In genomic region chr3:48686538-48687219, GRCh38 we compare ENCODE assay signal across 2 cellular contexts.
TF ChIP-seq lines count a peak whose summit lies in the region.

No MANE protein-coding gene starts in this region.

TF ChIP-seq in HEK293T, 16 proteins besides CTCF, POLR2A, EP300 and RAD21:
- no peak for TF ChIP-seq FOXA1 (IDR thresholded peaks at IDR 0.05)
- peak; percentile 88; the same call in 1 of the 2 replicates for TF ChIP-seq ZNF384 (IDR thresholded peaks at IDR 0.05)

TF ChIP-seq in K562, 482 proteins besides CTCF, POLR2A, EP300 and RAD21:
- TF ChIP-seq MECOM (CRISPR knock-in tag; IDR thresholded peaks at IDR 0.05): no peak
- no peak for TF ChIP-seq NR3C1 (CRISPR knock-in tag; IDR thresholded peaks at IDR 0.05)
- no peak for TF ChIP-seq ZFP36 (IDR thresholded peaks at IDR 0.05; ENCODE audit: low read depth, low read length, partially characterized antibody)
- TF ChIP-seq, protein P1, sequence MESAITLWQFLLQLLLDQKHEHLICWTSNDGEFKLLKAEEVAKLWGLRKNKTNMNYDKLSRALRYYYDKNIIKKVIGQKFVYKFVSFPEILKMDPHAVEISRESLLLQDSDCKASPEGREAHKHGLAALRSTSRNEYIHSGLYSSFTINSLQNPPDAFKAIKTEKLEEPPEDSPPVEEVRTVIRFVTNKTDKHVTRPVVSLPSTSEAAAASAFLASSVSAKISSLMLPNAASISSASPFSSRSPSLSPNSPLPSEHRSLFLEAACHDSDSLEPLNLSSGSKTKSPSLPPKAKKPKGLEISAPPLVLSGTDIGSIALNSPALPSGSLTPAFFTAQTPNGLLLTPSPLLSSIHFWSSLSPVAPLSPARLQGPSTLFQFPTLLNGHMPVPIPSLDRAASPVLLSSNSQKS (CRISPR knock-in tag; IDR thresholded peaks at IDR 0.05): no peak
- TF ChIP-seq ELF4 (CRISPR knock-in tag; IDR thresholded peaks at IDR 0.05): no peak
- TF ChIP-seq MTF1 (CRISPR knock-in tag; IDR thresholded peaks at IDR 0.05; ENCODE audit: borderline replicate concordance): no peak
- TF ChIP-seq RB1 (IDR thresholded peaks at IDR 0.05; ENCODE audit: low read depth): no peak
- TF ChIP-seq NR4A1 (CRISPR knock-in tag; IDR thresholded peaks at IDR 0.05): no peak
- no peak for TF ChIP-seq NR4A1 (tag; IDR thresholded peaks at IDR 0.05)
- TF ChIP-seq TFAM (CRISPR knock-in tag; conservative IDR thresholded peaks at IDR 0.05): no peak
- no peak for TF ChIP-seq ZNF785 (CRISPR knock-in tag; IDR thresholded peaks at IDR 0.05)
- TF ChIP-seq, protein P2, sequence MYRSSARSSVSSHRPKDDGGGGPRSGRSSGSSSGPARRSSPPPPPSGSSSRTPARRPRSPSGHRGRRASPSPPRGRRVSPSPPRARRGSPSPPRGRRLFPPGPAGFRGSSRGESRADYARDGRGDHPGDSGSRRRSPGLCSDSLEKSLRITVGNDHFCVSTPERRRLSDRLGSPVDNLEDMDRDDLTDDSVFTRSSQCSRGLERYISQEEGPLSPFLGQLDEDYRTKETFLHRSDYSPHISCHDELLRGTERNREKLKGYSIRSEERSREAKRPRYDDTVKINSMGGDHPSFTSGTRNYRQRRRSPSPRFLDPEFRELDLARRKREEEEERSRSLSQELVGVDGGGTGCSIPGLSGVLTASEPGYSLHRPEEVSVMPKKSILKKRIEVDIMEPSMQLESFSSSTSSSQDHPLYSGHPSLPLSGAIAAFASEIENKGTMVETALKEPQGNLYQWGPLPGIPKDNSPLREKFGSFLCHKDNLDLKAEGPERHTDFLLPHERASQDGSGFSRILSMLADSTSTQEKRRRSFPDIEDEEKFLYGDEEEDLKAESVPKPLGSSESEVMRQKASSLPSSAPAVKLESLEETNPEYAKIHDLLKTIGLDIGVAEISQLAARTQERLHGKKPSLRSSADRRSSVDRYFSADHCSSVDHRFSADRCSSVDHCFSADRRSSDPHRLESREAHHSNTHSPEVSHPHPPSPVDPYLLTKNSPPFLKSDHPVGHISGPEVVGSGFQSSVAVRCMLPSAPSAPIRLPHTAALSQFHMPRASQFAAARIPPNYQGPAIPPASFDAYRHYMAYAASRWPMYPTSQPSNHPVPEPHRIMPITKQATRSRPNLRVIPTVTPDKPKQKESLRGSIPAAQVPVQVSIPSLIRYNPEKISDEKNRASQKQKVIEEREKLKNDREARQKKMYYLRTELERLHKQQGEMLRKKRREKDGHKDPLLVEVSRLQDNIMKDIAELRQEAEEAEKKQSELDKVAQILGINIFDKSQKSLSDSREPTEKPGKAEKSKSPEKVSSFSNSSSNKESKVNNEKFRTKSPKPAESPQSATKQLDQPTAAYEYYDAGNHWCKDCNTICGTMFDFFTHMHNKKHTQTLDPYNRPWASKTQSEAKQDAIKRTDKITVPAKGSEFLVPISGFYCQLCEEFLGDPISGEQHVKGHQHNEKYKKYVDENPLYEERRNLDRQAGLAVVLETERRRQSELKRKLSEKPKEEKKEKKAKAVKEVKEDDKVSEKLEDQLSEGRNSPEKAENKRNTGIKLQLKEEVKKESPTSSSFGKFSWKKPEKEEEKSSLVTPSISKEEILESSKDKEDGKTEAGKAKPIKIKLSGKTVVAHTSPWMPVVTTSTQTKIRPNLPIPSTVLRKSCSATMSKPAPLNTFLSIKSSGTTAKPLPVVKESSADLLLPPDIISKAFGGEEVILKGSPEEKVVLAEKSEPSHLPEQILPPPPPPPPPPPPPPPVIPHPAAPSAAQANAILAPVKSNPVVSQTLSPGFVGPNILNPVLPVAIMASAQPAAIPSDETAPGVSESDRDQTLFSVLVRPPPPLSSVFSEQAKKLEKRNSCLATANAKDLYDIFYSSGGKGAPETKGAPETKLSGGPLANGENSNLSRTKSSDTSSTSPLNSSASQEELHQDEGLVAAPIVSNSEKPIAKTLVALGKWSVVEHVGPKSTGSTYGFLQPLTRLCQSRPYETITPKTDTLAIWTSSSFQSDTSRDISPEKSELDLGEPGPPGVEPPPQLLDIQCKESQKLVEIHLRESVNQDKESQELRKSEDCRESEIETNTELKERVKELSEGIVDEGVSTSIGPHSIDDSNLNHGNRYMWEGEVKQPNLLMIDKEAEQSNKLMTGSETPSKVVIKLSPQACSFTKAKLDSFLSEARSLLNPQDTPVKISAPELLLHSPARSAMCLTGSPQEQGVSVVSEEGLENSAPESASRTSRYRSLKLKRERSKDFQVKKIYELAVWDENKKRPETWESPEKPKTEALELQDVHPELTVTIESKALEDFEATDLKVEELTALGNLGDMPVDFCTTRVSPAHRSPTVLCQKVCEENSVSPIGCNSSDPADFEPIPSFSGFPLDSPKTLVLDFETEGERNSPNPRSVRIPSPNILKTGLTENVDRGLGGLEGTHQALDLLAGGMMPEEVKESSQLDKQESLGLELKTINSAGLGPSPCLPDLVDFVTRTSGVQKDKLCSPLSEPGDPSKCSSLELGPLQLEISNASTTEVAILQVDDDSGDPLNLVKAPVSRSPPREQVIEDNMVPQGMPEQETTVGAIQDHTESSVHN (IDR thresholded peaks at IDR 0.05; ENCODE audit: borderline replicate concordance in 1 of 2, low read depth in 1 of 2): no peak
- no peak for TF ChIP-seq FOXJ3 (CRISPR knock-in tag; IDR thresholded peaks at IDR 0.05)
- no peak for TF ChIP-seq ZKSCAN3 (CRISPR knock-in tag; IDR thresholded peaks at IDR 0.05)
- TF ChIP-seq RBFOX2 (IDR thresholded peaks at IDR 0.05; ENCODE audit: low read depth, low read length): no peak
- TF ChIP-seq ZSCAN29 (IDR thresholded peaks at IDR 0.05): no peak
- TF ChIP-seq MCM7 (IDR thresholded peaks at IDR 0.05): no peak
